In genomic region chr1:197884173-197884572, GRCh38 we compare ENCODE assay signal across 1 cellular context.
TF ChIP-seq lines count a peak whose summit lies in the region.

No MANE protein-coding gene starts in this region.

TF ChIP-seq in HepG2, 621 proteins besides CTCF, POLR2A, EP300 and RAD21 (continued from another document and continues in another):
- TF ChIP-seq, protein P1, sequence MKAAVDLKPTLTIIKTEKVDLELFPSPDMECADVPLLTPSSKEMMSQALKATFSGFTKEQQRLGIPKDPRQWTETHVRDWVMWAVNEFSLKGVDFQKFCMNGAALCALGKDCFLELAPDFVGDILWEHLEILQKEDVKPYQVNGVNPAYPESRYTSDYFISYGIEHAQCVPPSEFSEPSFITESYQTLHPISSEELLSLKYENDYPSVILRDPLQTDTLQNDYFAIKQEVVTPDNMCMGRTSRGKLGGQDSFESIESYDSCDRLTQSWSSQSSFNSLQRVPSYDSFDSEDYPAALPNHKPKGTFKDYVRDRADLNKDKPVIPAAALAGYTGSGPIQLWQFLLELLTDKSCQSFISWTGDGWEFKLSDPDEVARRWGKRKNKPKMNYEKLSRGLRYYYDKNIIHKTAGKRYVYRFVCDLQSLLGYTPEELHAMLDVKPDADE (CRISPR knock-in tag; IDR thresholded peaks at IDR 0.05) = no peak
- TF ChIP-seq ZFP36L1 (CRISPR knock-in tag; IDR thresholded peaks at IDR 0.05) (no peak), ETV5 (CRISPR knock-in tag; IDR thresholded peaks at IDR 0.05; ENCODE audit: borderline replicate concordance) (peak; percentile 42; the same call in 1 of the 2 replicates), ZNF205 (CRISPR knock-in tag; IDR thresholded peaks at IDR 0.05) (peak; percentile 63; the same call in 1 of the 2 replicates), ZFP36L2 (CRISPR knock-in tag; IDR thresholded peaks at IDR 0.05) (no peak), ZNF138 (CRISPR knock-in tag; IDR thresholded peaks at IDR 0.05; ENCODE audit: low read depth) (no peak), AKAP8 (CRISPR knock-in tag; IDR thresholded peaks at IDR 0.05) (no peak), NR2C2 (CRISPR knock-in tag; IDR thresholded peaks at IDR 0.05; ENCODE audit: borderline replicate concordance) (peak; percentile 61; the same call in 1 of the 2 replicates), TARDBP (CRISPR knock-in tag; IDR thresholded peaks at IDR 0.05) (peak; percentile 92), MTA1 (CRISPR knock-in tag; IDR thresholded peaks at IDR 0.05; ENCODE audit: borderline replicate concordance) (peak; percentile 61; the same call in 1 of the 2 replicates), ZNF317 (CRISPR knock-in tag; IDR thresholded peaks at IDR 0.05) (peak; percentile 43; the same call in 1 of the 2 replicates), PAWR (CRISPR knock-in tag; IDR thresholded peaks at IDR 0.05; ENCODE audit: borderline replicate concordance) (no peak), ZNF3 (CRISPR knock-in tag; IDR thresholded peaks at IDR 0.05) (no peak), CEBPZ (IDR thresholded peaks at IDR 0.05; ENCODE audit: low read length) (no peak), ZMAT5 (CRISPR knock-in tag; IDR thresholded peaks at IDR 0.05; ENCODE audit: borderline replicate concordance, low read depth) (no peak), ZNF34 (CRISPR knock-in tag; IDR thresholded peaks at IDR 0.05; ENCODE audit: borderline replicate concordance) (no peak), KLF12 (CRISPR knock-in tag; IDR thresholded peaks at IDR 0.05; ENCODE audit: borderline replicate concordance) (no peak), ZNF343 (CRISPR knock-in tag; IDR thresholded peaks at IDR 0.05) (no peak), RBM22 (optimal IDR thresholded peaks at IDR 0.05; ENCODE audit: low read length) (no peak)
- TF ChIP-seq, protein P2, sequence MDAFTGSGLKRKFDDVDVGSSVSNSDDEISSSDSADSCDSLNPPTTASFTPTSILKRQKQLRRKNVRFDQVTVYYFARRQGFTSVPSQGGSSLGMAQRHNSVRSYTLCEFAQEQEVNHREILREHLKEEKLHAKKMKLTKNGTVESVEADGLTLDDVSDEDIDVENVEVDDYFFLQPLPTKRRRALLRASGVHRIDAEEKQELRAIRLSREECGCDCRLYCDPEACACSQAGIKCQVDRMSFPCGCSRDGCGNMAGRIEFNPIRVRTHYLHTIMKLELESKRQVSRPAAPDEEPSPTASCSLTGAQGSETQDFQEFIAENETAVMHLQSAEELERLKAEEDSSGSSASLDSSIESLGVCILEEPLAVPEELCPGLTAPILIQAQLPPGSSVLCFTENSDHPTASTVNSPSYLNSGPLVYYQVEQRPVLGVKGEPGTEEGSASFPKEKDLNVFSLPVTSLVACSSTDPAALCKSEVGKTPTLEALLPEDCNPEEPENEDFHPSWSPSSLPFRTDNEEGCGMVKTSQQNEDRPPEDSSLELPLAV (CRISPR knock-in tag; conservative IDR thresholded peaks at IDR 0.05; ENCODE audit: low read depth) = no peak
- TF ChIP-seq, protein P3, sequence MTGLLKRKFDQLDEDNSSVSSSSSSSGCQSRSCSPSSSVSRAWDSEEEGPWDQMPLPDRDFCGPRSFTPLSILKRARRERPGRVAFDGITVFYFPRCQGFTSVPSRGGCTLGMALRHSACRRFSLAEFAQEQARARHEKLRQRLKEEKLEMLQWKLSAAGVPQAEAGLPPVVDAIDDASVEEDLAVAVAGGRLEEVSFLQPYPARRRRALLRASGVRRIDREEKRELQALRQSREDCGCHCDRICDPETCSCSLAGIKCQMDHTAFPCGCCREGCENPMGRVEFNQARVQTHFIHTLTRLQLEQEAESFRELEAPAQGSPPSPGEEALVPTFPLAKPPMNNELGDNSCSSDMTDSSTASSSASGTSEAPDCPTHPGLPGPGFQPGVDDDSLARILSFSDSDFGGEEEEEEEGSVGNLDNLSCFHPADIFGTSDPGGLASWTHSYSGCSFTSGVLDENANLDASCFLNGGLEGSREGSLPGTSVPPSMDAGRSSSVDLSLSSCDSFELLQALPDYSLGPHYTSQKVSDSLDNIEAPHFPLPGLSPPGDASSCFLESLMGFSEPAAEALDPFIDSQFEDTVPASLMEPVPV (CRISPR knock-in tag; IDR thresholded peaks at IDR 0.05) = no peak
- TF ChIP-seq, protein P4, sequence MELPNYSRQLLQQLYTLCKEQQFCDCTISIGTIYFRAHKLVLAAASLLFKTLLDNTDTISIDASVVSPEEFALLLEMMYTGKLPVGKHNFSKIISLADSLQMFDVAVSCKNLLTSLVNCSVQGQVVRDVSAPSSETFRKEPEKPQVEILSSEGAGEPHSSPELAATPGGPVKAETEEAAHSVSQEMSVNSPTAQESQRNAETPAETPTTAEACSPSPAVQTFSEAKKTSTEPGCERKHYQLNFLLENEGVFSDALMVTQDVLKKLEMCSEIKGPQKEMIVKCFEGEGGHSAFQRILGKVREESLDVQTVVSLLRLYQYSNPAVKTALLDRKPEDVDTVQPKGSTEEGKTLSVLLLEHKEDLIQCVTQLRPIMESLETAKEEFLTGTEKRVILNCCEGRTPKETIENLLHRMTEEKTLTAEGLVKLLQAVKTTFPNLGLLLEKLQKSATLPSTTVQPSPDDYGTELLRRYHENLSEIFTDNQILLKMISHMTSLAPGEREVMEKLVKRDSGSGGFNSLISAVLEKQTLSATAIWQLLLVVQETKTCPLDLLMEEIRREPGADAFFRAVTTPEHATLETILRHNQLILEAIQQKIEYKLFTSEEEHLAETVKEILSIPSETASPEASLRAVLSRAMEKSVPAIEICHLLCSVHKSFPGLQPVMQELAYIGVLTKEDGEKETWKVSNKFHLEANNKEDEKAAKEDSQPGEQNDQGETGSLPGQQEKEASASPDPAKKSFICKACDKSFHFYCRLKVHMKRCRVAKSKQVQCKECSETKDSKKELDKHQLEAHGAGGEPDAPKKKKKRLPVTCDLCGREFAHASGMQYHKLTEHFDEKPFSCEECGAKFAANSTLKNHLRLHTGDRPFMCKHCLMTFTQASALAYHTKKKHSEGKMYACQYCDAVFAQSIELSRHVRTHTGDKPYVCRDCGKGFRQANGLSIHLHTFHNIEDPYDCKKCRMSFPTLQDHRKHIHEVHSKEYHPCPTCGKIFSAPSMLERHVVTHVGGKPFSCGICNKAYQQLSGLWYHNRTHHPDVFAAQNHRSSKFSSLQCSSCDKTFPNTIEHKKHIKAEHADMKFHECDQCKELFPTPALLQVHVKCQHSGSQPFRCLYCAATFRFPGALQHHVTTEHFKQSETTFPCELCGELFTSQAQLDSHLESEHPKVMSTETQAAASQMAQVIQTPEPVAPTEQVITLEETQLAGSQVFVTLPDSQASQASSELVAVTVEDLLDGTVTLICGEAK (IDR thresholded peaks at IDR 0.05) = no peak
- TF ChIP-seq, protein P4 (CRISPR knock-in tag; IDR thresholded peaks at IDR 0.05) = no peak
- TF ChIP-seq, protein P5, sequence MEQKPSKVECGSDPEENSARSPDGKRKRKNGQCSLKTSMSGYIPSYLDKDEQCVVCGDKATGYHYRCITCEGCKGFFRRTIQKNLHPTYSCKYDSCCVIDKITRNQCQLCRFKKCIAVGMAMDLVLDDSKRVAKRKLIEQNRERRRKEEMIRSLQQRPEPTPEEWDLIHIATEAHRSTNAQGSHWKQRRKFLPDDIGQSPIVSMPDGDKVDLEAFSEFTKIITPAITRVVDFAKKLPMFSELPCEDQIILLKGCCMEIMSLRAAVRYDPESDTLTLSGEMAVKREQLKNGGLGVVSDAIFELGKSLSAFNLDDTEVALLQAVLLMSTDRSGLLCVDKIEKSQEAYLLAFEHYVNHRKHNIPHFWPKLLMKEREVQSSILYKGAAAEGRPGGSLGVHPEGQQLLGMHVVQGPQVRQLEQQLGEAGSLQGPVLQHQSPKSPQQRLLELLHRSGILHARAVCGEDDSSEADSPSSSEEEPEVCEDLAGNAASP (CRISPR knock-in tag; IDR thresholded peaks at IDR 0.05; ENCODE audit: borderline replicate concordance) = peak; percentile 76; the same call in 1 of the 2 replicates
- TF ChIP-seq, protein P6, sequence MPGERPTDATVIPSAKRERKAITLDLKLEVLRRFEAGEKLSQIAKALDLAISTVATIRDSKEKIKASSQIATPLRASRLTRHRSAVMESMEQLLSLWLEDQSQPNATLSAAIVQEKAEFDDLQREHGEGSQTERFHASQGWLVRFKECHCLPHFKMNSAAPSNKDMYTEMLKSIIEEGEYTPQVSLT (CRISPR knock-in tag; IDR thresholded peaks at IDR 0.05; ENCODE audit: borderline replicate concordance, low read depth) = no peak
- TF ChIP-seq, protein P7, sequence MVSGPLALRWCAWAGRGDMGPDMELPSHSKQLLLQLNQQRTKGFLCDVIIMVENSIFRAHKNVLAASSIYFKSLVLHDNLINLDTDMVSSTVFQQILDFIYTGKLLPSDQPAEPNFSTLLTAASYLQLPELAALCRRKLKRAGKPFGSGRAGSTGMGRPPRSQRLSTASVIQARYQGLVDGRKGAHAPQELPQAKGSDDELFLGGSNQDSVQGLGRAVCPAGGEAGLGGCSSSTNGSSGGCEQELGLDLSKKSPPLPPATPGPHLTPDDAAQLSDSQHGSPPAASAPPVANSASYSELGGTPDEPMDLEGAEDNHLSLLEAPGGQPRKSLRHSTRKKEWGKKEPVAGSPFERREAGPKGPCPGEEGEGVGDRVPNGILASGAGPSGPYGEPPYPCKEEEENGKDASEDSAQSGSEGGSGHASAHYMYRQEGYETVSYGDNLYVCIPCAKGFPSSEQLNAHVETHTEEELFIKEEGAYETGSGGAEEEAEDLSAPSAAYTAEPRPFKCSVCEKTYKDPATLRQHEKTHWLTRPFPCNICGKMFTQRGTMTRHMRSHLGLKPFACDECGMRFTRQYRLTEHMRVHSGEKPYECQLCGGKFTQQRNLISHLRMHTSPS (CRISPR knock-in tag; IDR thresholded peaks at IDR 0.05; ENCODE audit: low read depth) = peak; percentile 32; the same call in 1 of the 2 replicates
